Comparison of ENCODE assay signal across 2 cellular contexts in the genomic region with DNA sequence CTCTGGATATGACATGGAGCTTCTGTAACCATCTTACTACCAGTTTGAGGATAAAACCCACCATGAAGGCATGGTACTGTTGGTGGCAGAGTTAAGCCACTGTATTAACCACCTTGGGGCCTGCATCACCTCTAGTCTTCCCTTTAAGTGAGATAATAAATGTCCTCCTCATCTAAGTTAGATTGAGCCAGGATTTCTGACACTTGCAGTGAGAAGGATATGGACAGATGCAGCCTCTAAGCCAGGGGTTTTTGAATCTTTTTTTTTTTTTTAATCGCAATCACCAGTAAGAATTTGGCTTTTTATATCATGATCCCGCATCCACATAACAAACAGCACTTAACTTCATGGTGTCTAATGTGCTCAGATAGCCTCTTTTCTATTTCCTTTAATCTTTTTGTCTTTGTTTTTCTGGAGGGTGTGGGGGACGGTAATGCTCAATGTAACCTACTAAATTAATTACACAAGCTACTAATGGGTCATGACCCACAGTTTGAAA.
TF ChIP-seq lines count a peak whose summit lies in the region.

No MANE protein-coding gene starts in this region.

TF ChIP-seq in K562, 482 proteins besides CTCF, POLR2A, EP300 and RAD21 (continues in another document):
- TF ChIP-seq ZKSCAN8 (CRISPR knock-in tag; IDR thresholded peaks at IDR 0.05) (peak; percentile 65; the same call in 1 of the 2 replicates), NRF1 (conservative IDR thresholded peaks at IDR 0.05 in 1 of 2, IDR thresholded peaks at IDR 0.05 in 1 of 2) (no peak; a peak in 1 of 4 replicates), GTF2E2 (tag; IDR thresholded peaks at IDR 0.05) (peak; percentile 54; the same call in 1 of the 2 replicates), ARHGAP35 (IDR thresholded peaks at IDR 0.05; ENCODE audit: partially characterized antibody) (peak; percentile 14), LARP7 (IDR thresholded peaks at IDR 0.05) (0 out of 2 replicates have a peak, but pooled peaks have one; percentile 14), MIER1 (IDR thresholded peaks at IDR 0.05; ENCODE audit: low read depth) (0 out of 2 replicates have a peak, but pooled peaks have one; percentile 34), TBP (optimal IDR thresholded peaks at IDR 0.05; ENCODE audit: low read depth, low read length) (no peak), FOXA3 (CRISPR knock-in tag; conservative IDR thresholded peaks at IDR 0.05 in 1 of 2, IDR thresholded peaks at IDR 0.05 in 1 of 2) (no peak), ZNF384 (IDR thresholded peaks at IDR 0.05; ENCODE audit: low read depth, low read length) (0 out of 2 replicates have a peak, but pooled peaks have one; percentile 24), CBX5 (IDR thresholded peaks at IDR 0.05; ENCODE audit: borderline replicate concordance, low read depth) (no peak), CREB3 (tag; conservative IDR thresholded peaks at IDR 0.05; ENCODE audit: low read depth) (0 out of 2 replicates have a peak, but pooled peaks have one; percentile 37), ZNF780A (CRISPR knock-in tag; IDR thresholded peaks at IDR 0.05) (no peak), ZFX (CRISPR knock-in tag; IDR thresholded peaks at IDR 0.05) (0 out of 2 replicates have a peak, but pooled peaks have one; percentile 26), TCF7 (IDR thresholded peaks at IDR 0.05; ENCODE audit: borderline replicate concordance) (no peak), RBM15 (IDR thresholded peaks at IDR 0.05; ENCODE audit: insufficient read depth, low read length) (no peak), SMARCA5 (IDR thresholded peaks at IDR 0.05) (peak; percentile 80), JUND (IDR thresholded peaks at IDR 0.05; ENCODE audit: borderline replicate concordance, low read depth, low read length) (no peak), JUND (tag; IDR thresholded peaks at IDR 0.05; ENCODE audit: borderline replicate concordance, low read depth, low read length) (no peak), NFRKB (IDR thresholded peaks at IDR 0.05; ENCODE audit: low read depth) (peak; percentile 46; the same call in 1 of the 2 replicates), ZSCAN32 (CRISPR knock-in tag; IDR thresholded peaks at IDR 0.05) (no peak), ZFPM2 (CRISPR knock-in tag; IDR thresholded peaks at IDR 0.05) (no peak), E2F8 (IDR thresholded peaks at IDR 0.05; ENCODE audit: low read depth, partially characterized antibody) (peak; percentile 25), LCOR (CRISPR knock-in tag; IDR thresholded peaks at IDR 0.05) (no peak), PHF20 (IDR thresholded peaks at IDR 0.05; ENCODE audit: partially characterized antibody) (peak; percentile 21), ESRRA (IDR thresholded peaks at IDR 0.05; ENCODE audit: borderline replicate concordance, low read depth) (no peak), ZNF586 (CRISPR knock-in tag; conservative IDR thresholded peaks at IDR 0.05) (no peak), POLR3G (IDR thresholded peaks at IDR 0.05; ENCODE audit: extremely low read depth, insufficient read length, insufficient replicate concordance) (no peak), GATAD2A (IDR thresholded peaks at IDR 0.05) (peak; percentile 22; the same call in 1 of the 2 replicates), ZC3H11A (IDR thresholded peaks at IDR 0.05; ENCODE audit: low read depth, low read length) (0 out of 2 replicates have a peak, but pooled peaks have one; percentile 3), FOXJ2 (tag; IDR thresholded peaks at IDR 0.05) (peak; percentile 66), ADNP (tag; IDR thresholded peaks at IDR 0.05) (0 out of 2 replicates have a peak, but pooled peaks have one; percentile 47), POLR2B (IDR thresholded peaks at IDR 0.05; ENCODE audit: low read depth, partially characterized antibody) (peak; percentile 21), FOXO4 (CRISPR knock-in tag; IDR thresholded peaks at IDR 0.05) (no peak), JUN (IDR thresholded peaks at IDR 0.05; ENCODE audit: borderline replicate concordance, low read depth, low read length) (no peak), JUN (CRISPR knock-in tag; IDR thresholded peaks at IDR 0.05; ENCODE audit: borderline replicate concordance) (no peak), HDGF (IDR thresholded peaks at IDR 0.05) (peak; percentile 77; the same call in 1 of the 2 replicates)

TF ChIP-seq in GM12891, 5 proteins besides CTCF, POLR2A, EP300 and RAD21:
- no peak for TF ChIP-seq SPI1 (IDR thresholded peaks at IDR 0.05; ENCODE audit: low read depth, low read length)
- no peak for TF ChIP-seq TAF1 (IDR thresholded peaks at IDR 0.05; ENCODE audit: low read depth, low read length)
- TF ChIP-seq POU2F2 (IDR thresholded peaks at IDR 0.05; ENCODE audit: low read depth, low read length), result no peak
- no peak for TF ChIP-seq POLR2AphosphoS5 (IDR thresholded peaks at IDR 0.05; ENCODE audit: low read depth, low read length)
TF ChIP-seq in GM12891: peak in this region for 0.
